ENCODE assay signal across 16 cellular contexts in genomic region chr15:32952901-32953889, GRCh38.
DNase-seq lines count a peak whose midpoint lies in the region; ATAC-seq and TF ChIP-seq lines count a peak whose summit lies in the region.
"Had no signal": no experiment of that assay in that cellular context is flagged by ENCODE, and none has a peak within 500 bp of the region (broad histone marks: within the 10 kb centered on the region; RNA-seq: fewer than 3 reads in every experiment).

No MANE protein-coding gene starts in this region.

- no peak overlapping the region for H3K27ac Mint-ChIP-seq in neural crest cell (ENCODE audit: unreplicated experiment)
- H3K27ac Mint-ChIP-seq: activated naive CD4-positive, alpha-beta T cell treated with anti-CD3 and anti-CD28 coated beads for 36 hours; stimulated activated naive B cell treated with anti-CD40 and anti-IgM and Interleukin-4, amounts not matched to agents 10 μg/mL and 1 μg/mL and 100 μg/mL, for 72 hours had no signal

- H3K36me3 Mint-ChIP-seq in neural crest cell (ENCODE audit: low read depth), result no peaks in the 10 kb centered on the region
- H3K36me3 Mint-ChIP-seq: stimulated activated naive B cell treated with anti-CD40 and anti-IgM and Interleukin-4, amounts not matched to agents 10 μg/mL and 1 μg/mL and 100 μg/mL, for 72 hours had no signal

- H3K4me3 ChIP-seq in fibroblast of the aortic adventitia (ENCODE audit: low read depth, low read length), result no peak overlapping the region
- H3K4me3 ChIP-seq: uterus had no signal

- ATAC-seq in HG03521 (IDR thresholded peaks at IDR 0.05; ENCODE audit: unreplicated experiment), result no peak
- no peak for ATAC-seq in HG03095 (IDR thresholded peaks at IDR 0.05; ENCODE audit: unreplicated experiment)
- ATAC-seq: stimulated activated naive B cell treated with anti-CD40 and anti-IgM and Interleukin-4, amounts not matched to agents 10 μg/mL and 1 μg/mL and 100 μg/mL, for 72 hours had no signal

- peak; percentile 4 for DNase-seq in COR-L47 (lab: John Stamatoyannopoulos, UW)
- DNase-seq in NCI-H526 treated with DMSO at 0.1 percent for 48 hours (lab: John Stamatoyannopoulos, UW), result peak; percentile 94
- peak; percentile 95 for DNase-seq in fibroblast of the aortic adventitia (ENCODE audit: low read depth)
- no peak for DNase-seq in neural crest cell (ENCODE audit: low read depth, low spot score)
- DNase-seq in DMS153 treated with DMSO at 0.1 percent for 48 hours (lab: John Stamatoyannopoulos, UW; ENCODE audit: unreplicated experiment), result no peak
- no peak for DNase-seq in activated T-cell treated with anti-CD3 and anti-CD28 coated beads, Interleukin-2, amount 50 U/mL, for 48 hours
- DNase-seq: activated naive CD4-positive, alpha-beta T cell treated with anti-CD3 and anti-CD28 coated beads for 36 hours; AML-193; central memory CD4-positive, alpha-beta T cell; DMS 273 treated with DMSO at 0.1 percent for 48 hours; NCI-H510A; stimulated activated CD4-positive, alpha-beta T cell treated with anti-CD3 and anti-CD28 coated beads, Interleukin-4, amount 100 ng/mL, for 4 hours; stimulated activated naive B cell treated with anti-CD40 and anti-IgM and Interleukin-4, amounts not matched to agents 10 μg/mL and 1 μg/mL and 100 μg/mL, for 72 hours had no signal

- TF ChIP-seq CTCF in fibroblast of the aortic adventitia (IDR thresholded peaks at IDR 0.05; ENCODE audit: insufficient read depth, low read length) (no peak), neural crest cell (conservative IDR thresholded peaks at IDR 0.05) (no peak)

- H3K4me3 Mint-ChIP-seq in neural crest cell, result peak overlapping the region; percentile 11
- H3K4me3 Mint-ChIP-seq: activated naive CD4-positive, alpha-beta T cell treated with anti-CD3 and anti-CD28 coated beads for 36 hours; stimulated activated naive B cell treated with anti-CD40 and anti-IgM and Interleukin-4, amounts not matched to agents 10 μg/mL and 1 μg/mL and 100 μg/mL, for 72 hours had no signal

- peaks cover 20% of the 10 kb centered on the region for H3K4me1 Mint-ChIP-seq in neural crest cell

- no peaks in the 10 kb centered on the region for H3K27me3 Mint-ChIP-seq in neural crest cell (ENCODE audit: low read depth)

- no peaks in the 10 kb centered on the region for H3K9me3 Mint-ChIP-seq in neural crest cell
- H3K9me3 Mint-ChIP-seq: activated naive CD4-positive, alpha-beta T cell treated with anti-CD3 and anti-CD28 coated beads for 36 hours had no signal

Comparison
In these comparisons a context has a peak if more than half of its experiments do, and no peak if none do; other contexts are left out.
1. DNase-seq: peak in COR-L47 (single experiment), NCI-H526 treated with DMSO at 0.1 percent for 48 hours (single experiment) and fibroblast of the aortic adventitia (single experiment); none in neural crest cell (single experiment), DMS153 treated with DMSO at 0.1 percent for 48 hours (single experiment) and activated T-cell treated with anti-CD3 and anti-CD28 coated beads, Interleukin-2, amount 50 U/mL, for 48 hours (0 of 2).